ENCODE assay signal across 14 cellular contexts in the genomic region with DNA sequence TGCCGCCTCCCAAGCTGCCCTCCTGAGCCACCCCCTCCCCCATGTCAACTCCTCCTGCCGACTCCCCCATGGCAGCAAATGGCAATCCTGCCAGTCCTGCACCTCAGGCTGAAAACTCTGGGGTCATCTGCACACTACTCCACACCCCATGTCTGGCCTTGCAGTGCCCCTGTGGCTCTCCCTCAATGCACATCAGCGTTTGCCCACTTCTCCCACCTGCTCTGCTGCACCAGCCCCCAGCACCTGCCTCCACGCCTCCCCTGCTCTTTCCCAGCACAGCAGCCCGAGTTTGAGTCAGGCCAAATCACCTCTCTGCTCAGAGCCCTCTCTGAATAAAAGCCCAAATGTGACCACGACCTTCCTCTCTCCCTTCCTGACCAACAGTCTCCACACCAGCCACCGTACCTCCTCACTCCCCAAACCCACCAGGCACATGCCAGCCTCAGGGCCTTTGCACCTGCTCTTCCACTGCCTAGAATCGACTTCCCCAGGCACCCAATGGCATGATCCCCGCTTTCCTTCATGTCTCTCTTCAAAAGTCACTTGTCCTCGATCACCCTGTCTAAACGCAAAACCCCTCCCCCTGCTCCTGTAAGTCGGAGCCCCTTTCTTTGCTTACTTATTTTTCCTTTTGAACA. TPM values are rescaled to one million over a fixed set of nuclear protein-coding genes. Genes with fewer than 3 reads are reported as not detected.
A peak's percentile ranks its signal among the peaks of the same experiment; 100 is the strongest.
DNase-seq lines count a peak whose midpoint lies in the region; ATAC-seq, FAIRE-seq and TF ChIP-seq lines count a peak whose summit lies in the region.
"Had no signal": no experiment of that assay in that cellular context is flagged by ENCODE, and none has a peak within 500 bp of the region (broad histone marks: within the 10 kb centered on the region; RNA-seq: fewer than 3 reads in every experiment).

No MANE protein-coding gene starts in this region.

- H3K4me3 ChIP-seq in GM23248 (peak overlapping the region; percentile 86), astrocyte (ENCODE audit: insufficient read depth, low read depth, low read length) (no peak overlapping the region), right lobe of liver (no peak overlapping the region), stomach smooth muscle (ENCODE audit: low read length in 2 of 2) (no peak overlapping the region), SJCRH30 (no peak overlapping the region)

- no peaks in the 10 kb centered on the region for H3K9me2 ChIP-seq in GM23248 (ENCODE audit: insufficient read depth)

- no peaks in the 10 kb centered on the region for H3K9me3 Mint-ChIP-seq in astrocyte (ENCODE audit: unreplicated experiment)
- no peaks in the 10 kb centered on the region for H3K9me3 Mint-ChIP-seq in activated T-helper 2 cell treated with anti-CD3 and anti-CD28 coated beads, Interferon-gamma antibody, Interleukin-2, Interleukin-4, amounts not matched to agents 10 μg/mL and 5 μg/mL and 100 μg/mL, durations not matched to agents 14 hours and 24 hours and 36 hours
- H3K9me3 Mint-ChIP-seq: activated naive CD4-positive, alpha-beta T cell treated with anti-CD3 and anti-CD28 coated beads, Interleukin-2, amount 50 U/mL, for 72 hours had no signal

- H3K9me3 ChIP-seq in GM23248 (ENCODE audit: low read depth) (no peaks in the 10 kb centered on the region), astrocyte (ENCODE audit: insufficient read depth, low read depth, low read length) (no peaks in the 10 kb centered on the region), right lobe of liver (no peaks in the 10 kb centered on the region), stomach smooth muscle (ENCODE audit: control insufficient read depth in 2 of 2, low read length in 2 of 2) (no peaks in the 10 kb centered on the region), SJCRH30 (replicated peaks) (no peaks in the 10 kb centered on the region)

- no peak for FAIRE-seq in astrocyte (lab: Jason Lieb, UNC)

- in situ Hi-C loops in GM23248 (cut with MboI) = loop anchor here (5.0 to 10.0 kb wide), 3 partner anchors 80 to 238 kb away; no protein-coding TSS in a partner anchor

- H3K4me1 ChIP-seq in GM23248 (ENCODE audit: insufficient read depth) (peaks cover 58% of the 10 kb centered on the region), astrocyte (ENCODE audit: insufficient read depth, low read length) (peaks cover 51% of the 10 kb centered on the region), right lobe of liver (peaks cover 0 to 70% (median 28%) of the 10 kb centered on the region in 4 donors), stomach smooth muscle (ENCODE audit: control insufficient read depth, insufficient read depth, low read length) (peaks cover 74% of the 10 kb centered on the region), SJCRH30 (peaks cover 5% of the 10 kb centered on the region)

- DNase-seq in GM23248 = no peak
- DNase-seq in astrocyte (ENCODE audit: low read depth) = no peak
- DNase-seq in right lobe of liver = no peak
- no peak for DNase-seq in activated T-helper 2 cell treated with anti-CD3 and anti-CD28 coated beads, Interferon-gamma antibody, Interleukin-2, Interleukin-4, amounts not matched to agents 10 μg/mL and 5 μg/mL and 100 μg/mL, durations not matched to agents 14 hours and 24 hours and 36 hours (ENCODE audit: low spot score)
- DNase-seq in stimulated activated naive CD4-positive, alpha-beta T cell (lab: John Stamatoyannopoulos, UW) = no peak
- no peak for DNase-seq in SJCRH30
- DNase-seq in NCI-H1694 treated with DMSO at 0.1 percent for 48 hours (lab: John Stamatoyannopoulos, UW) = no peak
- DNase-seq: activated CD4-positive, CD25-positive, alpha-beta regulatory T cell treated with anti-CD3 and anti-CD28 coated beads, Interleukin-2, amount 50 U/mL, for 72 hours; DMS79 treated with DMSO at 0.1 percent for 48 hours; HCEC 1CT; NCI-H748 treated with DMSO at 0.1 percent for 48 hours; T-helper 2 cell had no signal

- H3K27ac ChIP-seq in GM23248 (peak overlapping the region; percentile 94), astrocyte (ENCODE audit: low read depth, low read length) (no peak overlapping the region), right lobe of liver (peak overlapping the region in 2 of 3 donors; percentile 99 to 100), stomach smooth muscle (ENCODE audit: low read length) (peak overlapping the region; percentile 46), SJCRH30 (no peak overlapping the region)

- peaks cover 50% of the 10 kb centered on the region for H3K4me1 Mint-ChIP-seq in astrocyte (ENCODE audit: low read depth, unreplicated experiment)
- peaks cover 5% of the 10 kb centered on the region for H3K4me1 Mint-ChIP-seq in activated T-helper 2 cell treated with anti-CD3 and anti-CD28 coated beads, Interferon-gamma antibody, Interleukin-2, Interleukin-4, amounts not matched to agents 10 μg/mL and 5 μg/mL and 100 μg/mL, durations not matched to agents 14 hours and 24 hours and 36 hours (ENCODE audit: low read depth)

- no peak overlapping the region for H3K27ac Mint-ChIP-seq in astrocyte (ENCODE audit: unreplicated experiment)
- no peak overlapping the region for H3K27ac Mint-ChIP-seq in activated T-helper 2 cell treated with anti-CD3 and anti-CD28 coated beads, Interferon-gamma antibody, Interleukin-2, Interleukin-4, amounts not matched to agents 10 μg/mL and 5 μg/mL and 100 μg/mL, durations not matched to agents 14 hours and 24 hours and 36 hours
- H3K27ac Mint-ChIP-seq: activated naive CD4-positive, alpha-beta T cell treated with anti-CD3 and anti-CD28 coated beads, Interleukin-2, amount 50 U/mL, for 72 hours had no signal

- no peaks in the 10 kb centered on the region for H3K27me3 Mint-ChIP-seq in astrocyte (ENCODE audit: low read depth, unreplicated experiment)
- H3K27me3 Mint-ChIP-seq in activated T-helper 2 cell treated with anti-CD3 and anti-CD28 coated beads, Interferon-gamma antibody, Interleukin-2, Interleukin-4, amounts not matched to agents 10 μg/mL and 5 μg/mL and 100 μg/mL, durations not matched to agents 14 hours and 24 hours and 36 hours (ENCODE audit: low read depth) = peaks cover 36% of the 10 kb centered on the region

- H4K20me1 ChIP-seq in GM23248 (ENCODE audit: insufficient read depth) (peaks cover 15% of the 10 kb centered on the region; the same call in 1 of the 2 replicates), astrocyte (ENCODE audit: insufficient read depth, low read length) (peaks cover 79% of the 10 kb centered on the region)

- H3K27me3 ChIP-seq in GM23248 (replicated peaks; ENCODE audit: insufficient read depth) (no peaks in the 10 kb centered on the region), astrocyte (ENCODE audit: insufficient read depth, low read length) (no peaks in the 10 kb centered on the region), right lobe of liver (no peaks in the 10 kb centered on the region), stomach smooth muscle (ENCODE audit: control insufficient read depth in 1 of 2, insufficient read depth in 2 of 2, low read length in 2 of 2) (no peaks in the 10 kb centered on the region), SJCRH30 (no peaks in the 10 kb centered on the region)

- H3K4me3 Mint-ChIP-seq in astrocyte (ENCODE audit: unreplicated experiment) = peak overlapping the region; percentile 91
- H3K4me3 Mint-ChIP-seq in activated T-helper 2 cell treated with anti-CD3 and anti-CD28 coated beads, Interferon-gamma antibody, Interleukin-2, Interleukin-4, amounts not matched to agents 10 μg/mL and 5 μg/mL and 100 μg/mL, durations not matched to agents 14 hours and 24 hours and 36 hours (ENCODE audit: low read depth) = no peak overlapping the region

- H3K9ac ChIP-seq in GM23248 (peak overlapping the region; percentile 99), astrocyte (ENCODE audit: low read length) (peak overlapping the region; percentile 31), stomach smooth muscle (ENCODE audit: low read length in 2 of 2) (no peak overlapping the region)

- TF ChIP-seq CTCF in astrocyte (IDR thresholded peaks at IDR 0.05; ENCODE audit: insufficient read depth, low read depth, low read length) (no peak), right lobe of liver (IDR thresholded peaks at IDR 0.05) (no peak)

- H3K79me2 ChIP-seq in GM23248 (ENCODE audit: insufficient read depth) = peaks cover 89% of the 10 kb centered on the region
- peaks cover 94% of the 10 kb centered on the region for H3K79me2 ChIP-seq in astrocyte (ENCODE audit: insufficient read depth, low read length)

- intact Hi-C loops in right lobe of liver (cut with DNase I) = loop anchor here in 1 of 2 donors (10.0 kb wide), 1 partner anchor 238 kb away; no protein-coding TSS in a partner anchor
- intact Hi-C loops in activated T-helper 2 cell treated with anti-CD3 and anti-CD28 coated beads, Interferon-gamma antibody, Interleukin-2, Interleukin-4, amounts not matched to agents 10 μg/mL and 5 μg/mL and 100 μg/mL, durations not matched to agents 14 hours and 24 hours and 36 hours (cut with micrococcal nuclease) = no loop called here

- H3K36me3 ChIP-seq in GM23248 (ENCODE audit: low read depth) (no peaks in the 10 kb centered on the region), astrocyte (ENCODE audit: insufficient read depth, low read length) (peaks cover 13% of the 10 kb centered on the region), right lobe of liver (no peaks in the 10 kb centered on the region), stomach smooth muscle (ENCODE audit: control insufficient read depth in 2 of 2, insufficient read depth in 2 of 2, low read length in 2 of 2) (peaks cover 0 to 3% of the 10 kb centered on the region in 2 donors), SJCRH30 (no peaks in the 10 kb centered on the region)

- H3K4me2 ChIP-seq in GM23248 (ENCODE audit: unreplicated experiment) (peak overlapping the region; percentile 91), astrocyte (ENCODE audit: low read length) (peak overlapping the region; percentile 91)

- 64 to 65% methylated on average over 12 of the region's 12 CpGs for WGBS in GM23248 (ENCODE audit: low coverage in 1 of 2, low lambda C conversion rate in 2 of 2, missing lambda C conversion rate in 2 of 2), 2 experiments
- 81% methylated on average over 11 of the region's 12 CpGs for WGBS in right lobe of liver (ENCODE audit: insufficient coverage, low coverage, low lambda C conversion rate, missing lambda C conversion rate)

- peaks cover 37% of the 10 kb centered on the region for H3F3A ChIP-seq in GM23248 (ENCODE audit: insufficient read depth)

- peak; percentile 6 for TF ChIP-seq POLR2A in right lobe of liver (IDR thresholded peaks at IDR 0.05)

- no peak for ATAC-seq in right lobe of liver
- ATAC-seq: activated naive CD4-positive, alpha-beta T cell treated with anti-CD3 and anti-CD28 coated beads, Interleukin-2, amount 50 U/mL, for 72 hours had no signal

- H2AFZ ChIP-seq in GM23248 (no peak overlapping the region), astrocyte (ENCODE audit: low read depth, low read length) (no peak overlapping the region)

- peaks cover 10% of the 10 kb centered on the region for H3K36me3 Mint-ChIP-seq in astrocyte (ENCODE audit: low read depth, unreplicated experiment)
- no peaks in the 10 kb centered on the region for H3K36me3 Mint-ChIP-seq in activated T-helper 2 cell treated with anti-CD3 and anti-CD28 coated beads, Interferon-gamma antibody, Interleukin-2, Interleukin-4, amounts not matched to agents 10 μg/mL and 5 μg/mL and 100 μg/mL, durations not matched to agents 14 hours and 24 hours and 36 hours (ENCODE audit: low read depth)
- H3K36me3 Mint-ChIP-seq: activated naive CD4-positive, alpha-beta T cell treated with anti-CD3 and anti-CD28 coated beads, Interleukin-2, amount 50 U/mL, for 72 hours had no signal

RNA-seq across cellular contexts. Expression of gene PXDC1, which starts 4.3 kb away (rescaled TPM):
- total RNA-seq in GM23248 (2014; rRNA removed; shearing (Covaris generic)) = 167 and 192 TPM in 2 replicates
- polyA plus RNA-seq in GM23248 (2016; fragmentation: Nextera tagmentation; extraction: Ambion mirVana) = 122 and 135 TPM in 2 replicates
- total RNA-seq in astrocyte = 58.2 and 64.4 TPM in 2 replicates
- 100 to 1,000 TPM in 3 of 6 experiments, 10 to 100 TPM in 3; 50.5 to 250 (median 97.5) TPM for total RNA-seq in right lobe of liver
- 1.1 and 1.2 TPM in 2 replicates for total RNA-seq in activated T-helper 2 cell treated with anti-CD3 and anti-CD28 coated beads, Interferon-gamma antibody, Interleukin-2, Interleukin-4, amounts not matched to agents 10 μg/mL and 5 μg/mL and 100 μg/mL, durations not matched to agents 14 hours and 24 hours and 36 hours
- 7.8 and 8.1 TPM in 2 replicates for total RNA-seq in SJCRH30 (2014; rRNA removed; shearing (Covaris generic))

Comparison
In these comparisons a context has a peak if more than half of its experiments do, and no peak if none do; other contexts are left out.
1. H3K27ac ChIP-seq: peak in GM23248 (single experiment), right lobe of liver (2 of 3) and stomach smooth muscle (single experiment); none in astrocyte (single experiment) and SJCRH30 (single experiment).
2. H3K9ac ChIP-seq: peak in GM23248 (single experiment) and astrocyte (single experiment); none in stomach smooth muscle (0 of 2).